In genomic region chr4:180557348-180557747, GRCh38 we compare ENCODE assay signal across 13 cellular contexts.
DNase-seq lines count a peak whose midpoint lies in the region; ATAC-seq and TF ChIP-seq lines count a peak whose summit lies in the region.
"Had no signal": no experiment of that assay in that cellular context is flagged by ENCODE, and none has a peak within 500 bp of the region (broad histone marks: within the 10 kb centered on the region; RNA-seq: fewer than 3 reads in every experiment).

No MANE protein-coding gene starts in this region.

- H2AFZ ChIP-seq in OCI-LY3 (ENCODE audit: low read depth, low read length), result no peak overlapping the region

- H3K27me3 ChIP-seq in OCI-LY3 (ENCODE audit: low read depth, low read length), result no peaks in the 10 kb centered on the region
- no peaks in the 10 kb centered on the region for H3K27me3 ChIP-seq in effector memory CD4-positive, alpha-beta T cell (replicated peaks; ENCODE audit: control insufficient read depth, insufficient read depth, low read length, poor library complexity, severe bottlenecking)

- no peak overlapping the region for H3K4me2 ChIP-seq in OCI-LY3 (ENCODE audit: low read length)

- no peaks in the 10 kb centered on the region for H3K36me3 ChIP-seq in OCI-LY3 (replicated peaks; ENCODE audit: low read depth, low read length)
- H3K36me3 ChIP-seq in effector memory CD4-positive, alpha-beta T cell (ENCODE audit: control insufficient read depth, insufficient read depth, low read length), result no peaks in the 10 kb centered on the region
- H3K36me3 ChIP-seq: prostate gland had no signal

- peaks cover 3% of the 10 kb centered on the region for H3K9me3 Mint-ChIP-seq in nephron progenitor cell

- no peaks in the 10 kb centered on the region for H3K9me3 ChIP-seq in OCI-LY3 (ENCODE audit: insufficient read depth, low read length)
- H3K9me3 ChIP-seq in effector memory CD4-positive, alpha-beta T cell (ENCODE audit: control insufficient read depth, low read length), result no peaks in the 10 kb centered on the region
- H3K9me3 ChIP-seq: prostate gland had no signal

- H3K27ac Mint-ChIP-seq in nephron progenitor cell, result no peak overlapping the region

- H4K20me1 ChIP-seq in OCI-LY3 (ENCODE audit: insufficient read depth, low read length), result no peaks in the 10 kb centered on the region

- H3K36me3 Mint-ChIP-seq in nephron progenitor cell (ENCODE audit: low read depth), result no peaks in the 10 kb centered on the region

- H3K4me3 ChIP-seq in OCI-LY3 (ENCODE audit: low read length), result no peak overlapping the region
- H3K4me3 ChIP-seq in effector memory CD4-positive, alpha-beta T cell (ENCODE audit: insufficient read depth, low read depth, low read length, poor library complexity, severe bottlenecking), result no peak overlapping the region
- H3K4me3 ChIP-seq: lung, prostate gland had no signal

- no peak overlapping the region for H3K4me3 Mint-ChIP-seq in nephron progenitor cell

- H3K4me1 Mint-ChIP-seq in nephron progenitor cell, result peaks cover 15% of the 10 kb centered on the region

- H3K79me2 ChIP-seq in OCI-LY3 (ENCODE audit: low read length), result no peaks in the 10 kb centered on the region

- H3K9ac ChIP-seq in OCI-LY3 (ENCODE audit: low read length), result no peak overlapping the region

- no peak overlapping the region for H3K27ac ChIP-seq in OCI-LY3 (ENCODE audit: low read length)
- no peak overlapping the region for H3K27ac ChIP-seq in effector memory CD4-positive, alpha-beta T cell (ENCODE audit: insufficient read depth, low read length, poor library complexity, severe bottlenecking)
- H3K27ac ChIP-seq: prostate gland had no signal

- H3K4me1 ChIP-seq in OCI-LY3 (ENCODE audit: low read length), result no peaks in the 10 kb centered on the region
- no peaks in the 10 kb centered on the region for H3K4me1 ChIP-seq in effector memory CD4-positive, alpha-beta T cell (ENCODE audit: control insufficient read depth, insufficient read depth, low read length, poor library complexity, severe bottlenecking)
- H3K4me1 ChIP-seq: prostate gland had no signal

- DNase-seq in DMS53 (lab: John Stamatoyannopoulos, UW) (peak; percentile 6), DMS53 treated with DMSO at 0.1 percent for 48 hours (lab: John Stamatoyannopoulos, UW; ENCODE audit: unreplicated experiment) (no peak), nephron progenitor cell (no peak), activated gamma-delta T cell (lab: John Stamatoyannopoulos, UW) (no peak)
- no peak for DNase-seq in effector memory CD4-positive, alpha-beta T cell
- DNase-seq: NCI-H1436; stimulated activated CD4-positive, alpha-beta T cell treated with anti-CD3 and anti-CD28 coated beads, Interleukin-4, amount 100 ng/mL, for 1 hour; T1000 had no signal

- peak; percentile 34 for TF ChIP-seq CTCF in OCI-LY3 (IDR thresholded peaks at IDR 0.05; ENCODE audit: low read depth, low read length)
- TF ChIP-seq CTCF in nephron progenitor cell (IDR thresholded peaks at IDR 0.05), result peak; percentile 38

- H3K27me3 Mint-ChIP-seq in nephron progenitor cell (ENCODE audit: low read depth, poor library complexity), result peaks cover 6% of the 10 kb centered on the region

- ATAC-seq in HG02642 (IDR thresholded peaks at IDR 0.05; ENCODE audit: poor library complexity, unreplicated experiment), result peak; percentile 67
- ATAC-seq in GM18520 (IDR thresholded peaks at IDR 0.05; ENCODE audit: unreplicated experiment), result no peak
